In the genomic region with DNA sequence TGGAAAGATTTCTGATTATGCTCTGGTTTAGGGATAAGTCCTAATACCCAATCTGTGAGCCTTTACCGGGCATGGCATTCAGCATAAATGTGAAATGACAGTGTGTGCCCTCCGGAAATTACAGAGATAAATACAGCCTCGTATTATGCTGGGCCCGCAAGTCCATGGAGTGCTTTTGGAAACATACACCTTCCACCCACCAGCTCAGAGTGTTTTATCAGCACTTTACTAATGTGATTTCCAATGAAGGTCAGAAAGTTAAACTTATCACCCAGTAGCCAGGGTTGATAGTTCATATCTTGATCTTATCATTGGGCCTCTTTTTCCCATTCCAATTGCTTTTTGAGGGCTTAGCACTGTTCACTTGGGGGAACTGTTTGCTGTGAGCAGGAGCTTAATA, we compare ENCODE assay signal across 29 cellular contexts.
"Had no signal": no experiment of that assay in that cellular context is flagged by ENCODE, and none has a peak within 500 bp of the region (broad histone marks: within the 10 kb centered on the region; RNA-seq: fewer than 3 reads in every experiment).

No MANE protein-coding gene starts in this region.

- H3K4me1 Mint-ChIP-seq: immature natural killer cell; naive thymus-derived CD8-positive, alpha-beta T cell; neural crest cell; stimulated activated effector memory CD8-positive, alpha-beta T cell treated with anti-CD3 and anti-CD28 coated beads, Interleukin-12 subunit alpha, Interleukin-12 subunit beta, amount 100 ng/mL, for 72 hours had no signal

- H2AFZ ChIP-seq: hepatocyte had no signal

- H3K79me2 ChIP-seq: hepatocyte had no signal

- H3K36me3 Mint-ChIP-seq: immature natural killer cell; naive thymus-derived CD8-positive, alpha-beta T cell; stimulated activated effector memory CD8-positive, alpha-beta T cell treated with anti-CD3 and anti-CD28 coated beads, Interleukin-12 subunit alpha, Interleukin-12 subunit beta, amount 100 ng/mL, for 72 hours had no signal

- H3K4me3 Mint-ChIP-seq: effector memory CD8-positive, alpha-beta T cell; immature natural killer cell; naive thymus-derived CD8-positive, alpha-beta T cell; neural crest cell; stimulated activated effector memory CD8-positive, alpha-beta T cell treated with anti-CD3 and anti-CD28 coated beads, Interleukin-12 subunit alpha, Interleukin-12 subunit beta, amount 100 ng/mL, for 72 hours had no signal

- H3K4me2 ChIP-seq: hepatocyte, smooth muscle cell had no signal

- H3K27ac Mint-ChIP-seq: effector memory CD8-positive, alpha-beta T cell; immature natural killer cell; naive thymus-derived CD8-positive, alpha-beta T cell; progenitor cell of endocrine pancreas; stimulated activated effector memory CD8-positive, alpha-beta T cell treated with anti-CD3 and anti-CD28 coated beads, Interleukin-12 subunit alpha, Interleukin-12 subunit beta, amount 100 ng/mL, for 72 hours had no signal

- H3K27ac ChIP-seq: epithelial cell of prostate, hepatocyte, neutrophil, pancreas, stomach, thyroid gland, vagina had no signal

- H3K27me3 Mint-ChIP-seq: effector memory CD8-positive, alpha-beta T cell had no signal

- H3K4me1 ChIP-seq: pancreas, stomach, thyroid gland, vagina had no signal

- H3K36me3 ChIP-seq: gastrocnemius medialis, neutrophil, pancreas, stomach, thyroid gland, vagina had no signal

- FAIRE-seq: pancreas had no signal

- ATAC-seq: effector memory CD8-positive, alpha-beta T cell; esophagus mucosa; gastrocnemius medialis; left colon; naive thymus-derived CD8-positive, alpha-beta T cell; pancreas; sciatic nerve; stimulated activated effector memory CD8-positive, alpha-beta T cell treated with anti-CD3 and anti-CD28 coated beads, Interleukin-12 subunit alpha, Interleukin-12 subunit beta, amount 100 ng/mL, for 72 hours had no signal

- H3K9me3 ChIP-seq: gastrocnemius medialis, neutrophil, pancreas, thyroid gland, vagina had no signal

- H3K27me3 ChIP-seq: gastrocnemius medialis, hepatocyte, neutrophil, pancreas, stomach, thyroid gland, vagina had no signal

- H3K4me3 ChIP-seq: gastrocnemius medialis, hepatocyte, pancreas, smooth muscle cell, stomach, thyroid gland, vagina had no signal

- DNase-seq: cerebellar nuclear complex; cortex of kidney; effector memory CD8-positive, alpha-beta T cell; foreskin fibroblast; gastrocnemius medialis; head of caudate nucleus; immature natural killer cell; islet precursor cell; kidney glomerular epithelial cell; left colon; mesenchymal stem cell; naive thymus-derived CD8-positive, alpha-beta T cell; pancreas; stimulated activated CD4-positive, alpha-beta T cell treated with anti-CD3 and anti-CD28 coated beads, Interleukin-2, amount 100 ng/mL, for 24 hours; stimulated activated CD4-positive, alpha-beta T cell treated with anti-CD3 and anti-CD28 coated beads, Interleukin-4, amount 100 ng/mL, for 24 hours; stimulated activated naive CD4-positive, alpha-beta T cell treated with Interleukin-2 at 50 U/mL for 16 hours; stomach; thyroid gland; trophoblast cell had no signal

- H3K9me3 Mint-ChIP-seq: effector memory CD8-positive, alpha-beta T cell; immature natural killer cell; naive thymus-derived CD8-positive, alpha-beta T cell; stimulated activated effector memory CD8-positive, alpha-beta T cell treated with anti-CD3 and anti-CD28 coated beads, Interleukin-12 subunit alpha, Interleukin-12 subunit beta, amount 100 ng/mL, for 72 hours had no signal
